Comparison of ENCODE assay signal across 1 cellular context in the genomic region with DNA sequence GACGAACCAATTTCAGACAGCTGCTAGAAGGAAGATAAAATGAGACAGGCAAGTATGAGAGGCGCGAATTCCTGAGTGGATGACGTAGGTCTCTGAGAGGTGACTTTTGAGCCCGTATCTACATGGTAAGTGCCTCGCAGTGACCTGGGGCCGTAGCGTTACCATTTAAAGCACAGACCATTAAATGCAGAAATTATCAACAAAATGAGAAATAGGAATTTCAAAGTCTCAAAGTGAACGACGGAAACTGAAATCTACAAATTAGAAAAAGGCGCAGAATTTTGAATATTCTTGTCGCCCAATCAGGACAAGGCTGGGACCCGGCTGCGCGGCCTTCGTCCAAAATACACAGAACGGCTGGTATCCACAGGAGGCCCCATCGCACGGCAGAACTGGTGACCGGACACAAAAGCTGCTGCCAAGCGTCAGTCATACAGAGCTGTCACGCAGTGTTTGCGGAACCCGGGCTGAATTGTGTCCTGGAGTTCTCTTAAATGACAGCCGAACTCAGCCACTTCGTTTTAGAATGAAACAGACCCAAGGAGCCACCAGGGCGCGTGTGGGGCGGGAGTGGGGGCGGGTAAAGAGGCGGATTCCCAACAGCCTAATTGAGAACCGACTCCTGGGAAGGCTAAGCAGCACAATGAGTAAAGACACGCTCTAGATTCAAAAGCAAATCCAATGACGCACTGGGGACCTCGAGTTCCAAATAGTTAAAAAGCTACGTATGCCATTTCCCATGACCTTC.
A peak's percentile ranks its signal among the peaks of the same experiment; 100 is the strongest.
TF ChIP-seq lines count a peak whose summit lies in the region.

No MANE protein-coding gene starts in this region.

TF ChIP-seq in HepG2, 621 proteins besides CTCF, POLR2A, EP300 and RAD21 (continued from another document and continues in another):
- TF ChIP-seq, protein P1, sequence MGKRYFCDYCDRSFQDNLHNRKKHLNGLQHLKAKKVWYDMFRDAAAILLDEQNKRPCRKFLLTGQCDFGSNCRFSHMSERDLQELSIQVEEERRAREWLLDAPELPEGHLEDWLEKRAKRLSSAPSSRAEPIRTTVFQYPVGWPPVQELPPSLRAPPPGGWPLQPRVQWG (CRISPR knock-in tag; IDR thresholded peaks at IDR 0.05; ENCODE audit: borderline replicate concordance, low read depth), result no peak
- TF ChIP-seq DR1 (CRISPR knock-in tag; IDR thresholded peaks at IDR 0.05), result no peak
- no peak for TF ChIP-seq ZNF337 (CRISPR knock-in tag; IDR thresholded peaks at IDR 0.05; ENCODE audit: borderline replicate concordance, low read depth)
- TF ChIP-seq TARDBP (CRISPR knock-in tag; IDR thresholded peaks at IDR 0.05), result no peak; the same call in 1 of the 2 replicates
- 0 out of 4 replicates have a peak, but pooled peaks of 1 of the 2 experiments have one; percentile 64 for TF ChIP-seq KLF16 (CRISPR knock-in tag; IDR thresholded peaks at IDR 0.05)
- TF ChIP-seq KLF13 (CRISPR knock-in tag; IDR thresholded peaks at IDR 0.05), result no peak
- peak; percentile 54; the same call in 1 of the 2 replicates for TF ChIP-seq SALL1 (CRISPR knock-in tag; IDR thresholded peaks at IDR 0.05)
- TF ChIP-seq NAIF1 (CRISPR knock-in tag; IDR thresholded peaks at IDR 0.05; ENCODE audit: borderline replicate concordance), result no peak
- no peak for TF ChIP-seq SMC3 (IDR thresholded peaks at IDR 0.05; ENCODE audit: low read length)
- peak; percentile 42; the same call in 1 of the 2 replicates for TF ChIP-seq XBP1 (CRISPR knock-in tag; IDR thresholded peaks at IDR 0.05)
- no peak for TF ChIP-seq SP2 (CRISPR knock-in tag; IDR thresholded peaks at IDR 0.05)
- TF ChIP-seq NPAS2 (CRISPR knock-in tag; IDR thresholded peaks at IDR 0.05; ENCODE audit: borderline replicate concordance), result no peak
- TF ChIP-seq, protein P2, sequence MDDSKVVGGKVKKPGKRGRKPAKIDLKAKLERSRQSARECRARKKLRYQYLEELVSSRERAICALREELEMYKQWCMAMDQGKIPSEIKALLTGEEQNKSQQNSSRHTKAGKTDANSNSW (CRISPR knock-in tag; IDR thresholded peaks at IDR 0.05; ENCODE audit: borderline replicate concordance), result no peak
- 0 out of 2 replicates have a peak, but pooled peaks have one; percentile 8 for TF ChIP-seq BRCA1 (CRISPR knock-in tag; IDR thresholded peaks at IDR 0.05)
- TF ChIP-seq RFXANK (CRISPR knock-in tag; IDR thresholded peaks at IDR 0.05), result no peak
- TF ChIP-seq HES4 (CRISPR knock-in tag; IDR thresholded peaks at IDR 0.05; ENCODE audit: borderline replicate concordance), result no peak
- no peak for TF ChIP-seq DNMT1 (CRISPR knock-in tag; IDR thresholded peaks at IDR 0.05)
- no peak for TF ChIP-seq ZNF552 (CRISPR knock-in tag; IDR thresholded peaks at IDR 0.05; ENCODE audit: borderline replicate concordance)
- TF ChIP-seq TSC22D2 (CRISPR knock-in tag; IDR thresholded peaks at IDR 0.05; ENCODE audit: borderline replicate concordance), result 0 out of 2 replicates have a peak, but pooled peaks have one; percentile 10
- TF ChIP-seq ZNF879 (CRISPR knock-in tag; IDR thresholded peaks at IDR 0.05), result no peak
- no peak for TF ChIP-seq JDP2 (CRISPR knock-in tag; IDR thresholded peaks at IDR 0.05; ENCODE audit: borderline replicate concordance)
- TF ChIP-seq ZNF878 (CRISPR knock-in tag; IDR thresholded peaks at IDR 0.05), result 0 out of 2 replicates have a peak, but pooled peaks have one; percentile 25
- TF ChIP-seq ZFP37 (CRISPR knock-in tag; IDR thresholded peaks at IDR 0.05; ENCODE audit: borderline replicate concordance), result 0 out of 2 replicates have a peak, but pooled peaks have one; percentile 41
- no peak for TF ChIP-seq ZNF17 (CRISPR knock-in tag; IDR thresholded peaks at IDR 0.05)
- no peak for TF ChIP-seq ZNF589 (CRISPR knock-in tag; conservative IDR thresholded peaks at IDR 0.05)
- 0 out of 2 replicates have a peak, but pooled peaks have one; percentile 42 for TF ChIP-seq REL (CRISPR knock-in tag; conservative IDR thresholded peaks at IDR 0.05)
- TF ChIP-seq ZNF354B (CRISPR knock-in tag; IDR thresholded peaks at IDR 0.05), result 0 out of 2 replicates have a peak, but pooled peaks have one; percentile 36
- TF ChIP-seq ZZZ3 (CRISPR knock-in tag; IDR thresholded peaks at IDR 0.05; ENCODE audit: borderline replicate concordance), result no peak
- TF ChIP-seq, protein P3, sequence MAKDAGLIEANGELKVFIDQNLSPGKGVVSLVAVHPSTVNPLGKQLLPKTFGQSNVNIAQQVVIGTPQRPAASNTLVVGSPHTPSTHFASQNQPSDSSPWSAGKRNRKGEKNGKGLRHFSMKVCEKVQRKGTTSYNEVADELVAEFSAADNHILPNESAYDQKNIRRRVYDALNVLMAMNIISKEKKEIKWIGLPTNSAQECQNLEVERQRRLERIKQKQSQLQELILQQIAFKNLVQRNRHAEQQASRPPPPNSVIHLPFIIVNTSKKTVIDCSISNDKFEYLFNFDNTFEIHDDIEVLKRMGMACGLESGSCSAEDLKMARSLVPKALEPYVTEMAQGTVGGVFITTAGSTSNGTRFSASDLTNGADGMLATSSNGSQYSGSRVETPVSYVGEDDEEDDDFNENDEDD (CRISPR knock-in tag; IDR thresholded peaks at IDR 0.05; ENCODE audit: borderline replicate concordance), result peak; percentile 57; the same call in 1 of the 2 replicates
- TF ChIP-seq, protein P4, sequence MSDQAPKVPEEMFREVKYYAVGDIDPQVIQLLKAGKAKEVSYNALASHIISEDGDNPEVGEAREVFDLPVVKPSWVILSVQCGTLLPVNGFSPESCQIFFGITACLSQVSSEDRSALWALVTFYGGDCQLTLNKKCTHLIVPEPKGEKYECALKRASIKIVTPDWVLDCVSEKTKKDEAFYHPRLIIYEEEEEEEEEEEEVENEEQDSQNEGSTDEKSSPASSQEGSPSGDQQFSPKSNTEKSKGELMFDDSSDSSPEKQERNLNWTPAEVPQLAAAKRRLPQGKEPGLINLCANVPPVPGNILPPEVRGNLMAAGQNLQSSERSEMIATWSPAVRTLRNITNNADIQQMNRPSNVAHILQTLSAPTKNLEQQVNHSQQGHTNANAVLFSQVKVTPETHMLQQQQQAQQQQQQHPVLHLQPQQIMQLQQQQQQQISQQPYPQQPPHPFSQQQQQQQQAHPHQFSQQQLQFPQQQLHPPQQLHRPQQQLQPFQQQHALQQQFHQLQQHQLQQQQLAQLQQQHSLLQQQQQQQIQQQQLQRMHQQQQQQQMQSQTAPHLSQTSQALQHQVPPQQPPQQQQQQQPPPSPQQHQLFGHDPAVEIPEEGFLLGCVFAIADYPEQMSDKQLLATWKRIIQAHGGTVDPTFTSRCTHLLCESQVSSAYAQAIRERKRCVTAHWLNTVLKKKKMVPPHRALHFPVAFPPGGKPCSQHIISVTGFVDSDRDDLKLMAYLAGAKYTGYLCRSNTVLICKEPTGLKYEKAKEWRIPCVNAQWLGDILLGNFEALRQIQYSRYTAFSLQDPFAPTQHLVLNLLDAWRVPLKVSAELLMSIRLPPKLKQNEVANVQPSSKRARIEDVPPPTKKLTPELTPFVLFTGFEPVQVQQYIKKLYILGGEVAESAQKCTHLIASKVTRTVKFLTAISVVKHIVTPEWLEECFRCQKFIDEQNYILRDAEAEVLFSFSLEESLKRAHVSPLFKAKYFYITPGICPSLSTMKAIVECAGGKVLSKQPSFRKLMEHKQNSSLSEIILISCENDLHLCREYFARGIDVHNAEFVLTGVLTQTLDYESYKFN (CRISPR knock-in tag; conservative IDR thresholded peaks at IDR 0.05), result 0 out of 2 replicates have a peak, but pooled peaks have one; percentile 27
- no peak for TF ChIP-seq ZNF263 (CRISPR knock-in tag; IDR thresholded peaks at IDR 0.05)
- TF ChIP-seq, protein P5, sequence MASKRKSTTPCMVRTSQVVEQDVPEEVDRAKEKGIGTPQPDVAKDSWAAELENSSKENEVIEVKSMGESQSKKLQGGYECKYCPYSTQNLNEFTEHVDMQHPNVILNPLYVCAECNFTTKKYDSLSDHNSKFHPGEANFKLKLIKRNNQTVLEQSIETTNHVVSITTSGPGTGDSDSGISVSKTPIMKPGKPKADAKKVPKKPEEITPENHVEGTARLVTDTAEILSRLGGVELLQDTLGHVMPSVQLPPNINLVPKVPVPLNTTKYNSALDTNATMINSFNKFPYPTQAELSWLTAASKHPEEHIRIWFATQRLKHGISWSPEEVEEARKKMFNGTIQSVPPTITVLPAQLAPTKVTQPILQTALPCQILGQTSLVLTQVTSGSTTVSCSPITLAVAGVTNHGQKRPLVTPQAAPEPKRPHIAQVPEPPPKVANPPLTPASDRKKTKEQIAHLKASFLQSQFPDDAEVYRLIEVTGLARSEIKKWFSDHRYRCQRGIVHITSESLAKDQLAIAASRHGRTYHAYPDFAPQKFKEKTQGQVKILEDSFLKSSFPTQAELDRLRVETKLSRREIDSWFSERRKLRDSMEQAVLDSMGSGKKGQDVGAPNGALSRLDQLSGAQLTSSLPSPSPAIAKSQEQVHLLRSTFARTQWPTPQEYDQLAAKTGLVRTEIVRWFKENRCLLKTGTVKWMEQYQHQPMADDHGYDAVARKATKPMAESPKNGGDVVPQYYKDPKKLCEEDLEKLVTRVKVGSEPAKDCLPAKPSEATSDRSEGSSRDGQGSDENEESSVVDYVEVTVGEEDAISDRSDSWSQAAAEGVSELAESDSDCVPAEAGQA (IDR thresholded peaks at IDR 0.05; ENCODE audit: low read depth), result no peak
- TF ChIP-seq, protein P5 (CRISPR knock-in tag; IDR thresholded peaks at IDR 0.05; ENCODE audit: borderline replicate concordance), result no peak
- TF ChIP-seq, protein P6, sequence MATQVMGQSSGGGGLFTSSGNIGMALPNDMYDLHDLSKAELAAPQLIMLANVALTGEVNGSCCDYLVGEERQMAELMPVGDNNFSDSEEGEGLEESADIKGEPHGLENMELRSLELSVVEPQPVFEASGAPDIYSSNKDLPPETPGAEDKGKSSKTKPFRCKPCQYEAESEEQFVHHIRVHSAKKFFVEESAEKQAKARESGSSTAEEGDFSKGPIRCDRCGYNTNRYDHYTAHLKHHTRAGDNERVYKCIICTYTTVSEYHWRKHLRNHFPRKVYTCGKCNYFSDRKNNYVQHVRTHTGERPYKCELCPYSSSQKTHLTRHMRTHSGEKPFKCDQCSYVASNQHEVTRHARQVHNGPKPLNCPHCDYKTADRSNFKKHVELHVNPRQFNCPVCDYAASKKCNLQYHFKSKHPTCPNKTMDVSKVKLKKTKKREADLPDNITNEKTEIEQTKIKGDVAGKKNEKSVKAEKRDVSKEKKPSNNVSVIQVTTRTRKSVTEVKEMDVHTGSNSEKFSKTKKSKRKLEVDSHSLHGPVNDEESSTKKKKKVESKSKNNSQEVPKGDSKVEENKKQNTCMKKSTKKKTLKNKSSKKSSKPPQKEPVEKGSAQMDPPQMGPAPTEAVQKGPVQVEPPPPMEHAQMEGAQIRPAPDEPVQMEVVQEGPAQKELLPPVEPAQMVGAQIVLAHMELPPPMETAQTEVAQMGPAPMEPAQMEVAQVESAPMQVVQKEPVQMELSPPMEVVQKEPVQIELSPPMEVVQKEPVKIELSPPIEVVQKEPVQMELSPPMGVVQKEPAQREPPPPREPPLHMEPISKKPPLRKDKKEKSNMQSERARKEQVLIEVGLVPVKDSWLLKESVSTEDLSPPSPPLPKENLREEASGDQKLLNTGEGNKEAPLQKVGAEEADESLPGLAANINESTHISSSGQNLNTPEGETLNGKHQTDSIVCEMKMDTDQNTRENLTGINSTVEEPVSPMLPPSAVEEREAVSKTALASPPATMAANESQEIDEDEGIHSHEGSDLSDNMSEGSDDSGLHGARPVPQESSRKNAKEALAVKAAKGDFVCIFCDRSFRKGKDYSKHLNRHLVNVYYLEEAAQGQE (IDR thresholded peaks at IDR 0.05; ENCODE audit: borderline replicate concordance in 1 of 2, low read depth in 1 of 2, low read length in 2 of 2), result no peak
- TF ChIP-seq ZNF496 (CRISPR knock-in tag; IDR thresholded peaks at IDR 0.05; ENCODE audit: insufficient replicate concordance), result no peak
- no peak for TF ChIP-seq PRMT3 (CRISPR knock-in tag; IDR thresholded peaks at IDR 0.05; ENCODE audit: borderline replicate concordance, low read depth)
- TF ChIP-seq MEIS2 (CRISPR knock-in tag; IDR thresholded peaks at IDR 0.05), result peak; percentile 71; the same call in 1 of the 2 replicates
- no peak; the same call in 1 of the 2 replicates for TF ChIP-seq ISX (CRISPR knock-in tag; conservative IDR thresholded peaks at IDR 0.05)
- peak; percentile 75 for TF ChIP-seq CREB1 (IDR thresholded peaks at IDR 0.05)
- TF ChIP-seq CREB1 (CRISPR knock-in tag; IDR thresholded peaks at IDR 0.05), result peak; percentile 71
- TF ChIP-seq SIX4 (CRISPR knock-in tag; IDR thresholded peaks at IDR 0.05), result no peak
- TF ChIP-seq, protein P7, sequence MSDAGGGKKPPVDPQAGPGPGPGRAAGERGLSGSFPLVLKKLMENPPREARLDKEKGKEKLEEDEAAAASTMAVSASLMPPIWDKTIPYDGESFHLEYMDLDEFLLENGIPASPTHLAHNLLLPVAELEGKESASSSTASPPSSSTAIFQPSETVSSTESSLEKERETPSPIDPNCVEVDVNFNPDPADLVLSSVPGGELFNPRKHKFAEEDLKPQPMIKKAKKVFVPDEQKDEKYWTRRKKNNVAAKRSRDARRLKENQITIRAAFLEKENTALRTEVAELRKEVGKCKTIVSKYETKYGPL (CRISPR knock-in tag; IDR thresholded peaks at IDR 0.05), result no peak
- TF ChIP-seq ZNF891 (CRISPR knock-in tag; IDR thresholded peaks at IDR 0.05), result no peak
- no peak for TF ChIP-seq ZNF850 (CRISPR knock-in tag; conservative IDR thresholded peaks at IDR 0.05)
- no peak for TF ChIP-seq ZNF761 (CRISPR knock-in tag; conservative IDR thresholded peaks at IDR 0.05)
- TF ChIP-seq, protein P8, sequence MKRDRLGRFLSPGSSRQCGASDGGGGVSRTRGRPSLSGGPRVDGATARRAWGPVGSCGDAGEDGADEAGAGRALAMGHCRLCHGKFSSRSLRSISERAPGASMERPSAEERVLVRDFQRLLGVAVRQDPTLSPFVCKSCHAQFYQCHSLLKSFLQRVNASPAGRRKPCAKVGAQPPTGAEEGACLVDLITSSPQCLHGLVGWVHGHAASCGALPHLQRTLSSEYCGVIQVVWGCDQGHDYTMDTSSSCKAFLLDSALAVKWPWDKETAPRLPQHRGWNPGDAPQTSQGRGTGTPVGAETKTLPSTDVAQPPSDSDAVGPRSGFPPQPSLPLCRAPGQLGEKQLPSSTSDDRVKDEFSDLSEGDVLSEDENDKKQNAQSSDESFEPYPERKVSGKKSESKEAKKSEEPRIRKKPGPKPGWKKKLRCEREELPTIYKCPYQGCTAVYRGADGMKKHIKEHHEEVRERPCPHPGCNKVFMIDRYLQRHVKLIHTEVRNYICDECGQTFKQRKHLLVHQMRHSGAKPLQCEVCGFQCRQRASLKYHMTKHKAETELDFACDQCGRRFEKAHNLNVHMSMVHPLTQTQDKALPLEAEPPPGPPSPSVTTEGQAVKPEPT (CRISPR knock-in tag; IDR thresholded peaks at IDR 0.05; ENCODE audit: low read depth), result no peak
- 0 out of 2 replicates have a peak, but pooled peaks have one; percentile 0 for TF ChIP-seq IRF2 (CRISPR knock-in tag; IDR thresholded peaks at IDR 0.05)
